Comparison of ENCODE assay signal across 1 cellular context in genomic region chr2:207625014-207625755, GRCh38.
TF ChIP-seq lines count a peak whose summit lies in the region.

Gene METTL21A (minus strand): TSS chr2:207625394. CDS start chr2:207624375, 1,019 bp downstream.

TF ChIP-seq in HepG2, 621 proteins besides CTCF, POLR2A, EP300 and RAD21 (continued from another document and continues in another):
- TF ChIP-seq ZNF710 (CRISPR knock-in tag; IDR thresholded peaks at IDR 0.05; ENCODE audit: borderline replicate concordance), result no peak; the same call in 1 of the 2 replicates
- 0 out of 2 replicates have a peak, but pooled peaks have one; percentile 2 for TF ChIP-seq EED (CRISPR knock-in tag; IDR thresholded peaks at IDR 0.05)
- TF ChIP-seq MLX (CRISPR knock-in tag; IDR thresholded peaks at IDR 0.05), result peak; percentile 80; the same call in 1 of the 2 replicates
- TF ChIP-seq ZNF543 (CRISPR knock-in tag; IDR thresholded peaks at IDR 0.05), result 0 out of 2 replicates have a peak, but pooled peaks have one; percentile 71
- TF ChIP-seq HMGXB4 (CRISPR knock-in tag; IDR thresholded peaks at IDR 0.05; ENCODE audit: borderline replicate concordance in 1 of 2, low read depth in 1 of 2), result peak; percentile 94 to 98; a peak in 3 of 4 replicates
- TF ChIP-seq ZNF800 (CRISPR knock-in tag; IDR thresholded peaks at IDR 0.05), result no peak
- TF ChIP-seq ZMYM3 (CRISPR knock-in tag; IDR thresholded peaks at IDR 0.05), result no peak; the same call in 1 of the 2 replicates
- TF ChIP-seq MLLT10 (CRISPR knock-in tag; IDR thresholded peaks at IDR 0.05), result no peak
- no peak for TF ChIP-seq PRDM15 (CRISPR knock-in tag; IDR thresholded peaks at IDR 0.05)
- peak; percentile 83 for TF ChIP-seq MIXL1 (CRISPR knock-in tag; IDR thresholded peaks at IDR 0.05)
- TF ChIP-seq ZFX (CRISPR knock-in tag; IDR thresholded peaks at IDR 0.05; ENCODE audit: low read depth), result peak; percentile 93
- no peak for TF ChIP-seq XBP1 (CRISPR knock-in tag; IDR thresholded peaks at IDR 0.05)
- peak; percentile 86 for TF ChIP-seq ZNF574 (CRISPR knock-in tag; IDR thresholded peaks at IDR 0.05)
- 0 out of 2 replicates have a peak, but pooled peaks have one; percentile 48 for TF ChIP-seq ZNF234 (CRISPR knock-in tag; conservative IDR thresholded peaks at IDR 0.05)
- TF ChIP-seq PRMT3 (CRISPR knock-in tag; IDR thresholded peaks at IDR 0.05; ENCODE audit: borderline replicate concordance, low read depth), result 0 out of 2 replicates have a peak, but pooled peaks have one; percentile 55
- no peak for TF ChIP-seq TCF12 (IDR thresholded peaks at IDR 0.05)
- TF ChIP-seq TCF12 (CRISPR knock-in tag; IDR thresholded peaks at IDR 0.05), result no peak; the same call in 1 of the 2 replicates
- TF ChIP-seq FOXM1 (CRISPR knock-in tag; IDR thresholded peaks at IDR 0.05), result no peak
- TF ChIP-seq MXD1 (CRISPR knock-in tag; IDR thresholded peaks at IDR 0.05), result peak; percentile 9; the same call in 1 of the 2 replicates
- TF ChIP-seq ZNF720 (CRISPR knock-in tag; IDR thresholded peaks at IDR 0.05), result no peak
- 0 out of 2 replicates have a peak, but pooled peaks have one; percentile 68 for TF ChIP-seq ZNF850 (CRISPR knock-in tag; conservative IDR thresholded peaks at IDR 0.05)
- no peak for TF ChIP-seq FIP1L1 (IDR thresholded peaks at IDR 0.05; ENCODE audit: borderline replicate concordance, insufficient read depth, low read depth, low read length)
- TF ChIP-seq NR2F2 (IDR thresholded peaks at IDR 0.05; ENCODE audit: borderline replicate concordance, low read depth), result peak; percentile 68; the same call in 1 of the 2 replicates
- TF ChIP-seq REXO4 (CRISPR knock-in tag; IDR thresholded peaks at IDR 0.05; ENCODE audit: borderline replicate concordance), result 0 out of 2 replicates have a peak, but pooled peaks have one; percentile 14
- TF ChIP-seq MTA3 (CRISPR knock-in tag; IDR thresholded peaks at IDR 0.05), result no peak
- peak; percentile 67; the same call in 1 of the 2 replicates for TF ChIP-seq TEAD2 (CRISPR knock-in tag; IDR thresholded peaks at IDR 0.05)
- TF ChIP-seq EZH2 (conservative IDR thresholded peaks at IDR 0.05; ENCODE audit: low read depth, low read length), result no peak
- TF ChIP-seq ZBTB34 (CRISPR knock-in tag; IDR thresholded peaks at IDR 0.05), result peak; percentile 87
- TF ChIP-seq HOXA7 (CRISPR knock-in tag; IDR thresholded peaks at IDR 0.05), result no peak
- TF ChIP-seq ZNF572 (CRISPR knock-in tag; IDR thresholded peaks at IDR 0.05), result no peak
- 0 out of 2 replicates have a peak, but pooled peaks have one; percentile 25 for TF ChIP-seq FLYWCH1 (CRISPR knock-in tag; IDR thresholded peaks at IDR 0.05)
- no peak; a peak in 1 of 4 replicates for TF ChIP-seq REST (IDR thresholded peaks at IDR 0.05; ENCODE audit: borderline replicate concordance in 1 of 2, low read depth in 1 of 2, low read length in 2 of 2)
- TF ChIP-seq JARID2 (CRISPR knock-in tag; IDR thresholded peaks at IDR 0.05; ENCODE audit: insufficient replicate concordance), result no peak
- TF ChIP-seq DNMT3B (CRISPR knock-in tag; conservative IDR thresholded peaks at IDR 0.05), result peak; percentile 22; the same call in 1 of the 2 replicates
- no peak for TF ChIP-seq PRDM4 (CRISPR knock-in tag; IDR thresholded peaks at IDR 0.05; ENCODE audit: borderline replicate concordance)
- peak; percentile 91 for TF ChIP-seq ARID2 (CRISPR knock-in tag; IDR thresholded peaks at IDR 0.05; ENCODE audit: borderline replicate concordance)
